ENCODE assay signal across 1 cellular context in genomic region chr17:45227631-45228120, GRCh38.
TF ChIP-seq lines count a peak whose summit lies in the region.

No MANE protein-coding gene starts in this region.

TF ChIP-seq in K562, 482 proteins besides CTCF, POLR2A, EP300 and RAD21:
- TF ChIP-seq, protein P1, sequence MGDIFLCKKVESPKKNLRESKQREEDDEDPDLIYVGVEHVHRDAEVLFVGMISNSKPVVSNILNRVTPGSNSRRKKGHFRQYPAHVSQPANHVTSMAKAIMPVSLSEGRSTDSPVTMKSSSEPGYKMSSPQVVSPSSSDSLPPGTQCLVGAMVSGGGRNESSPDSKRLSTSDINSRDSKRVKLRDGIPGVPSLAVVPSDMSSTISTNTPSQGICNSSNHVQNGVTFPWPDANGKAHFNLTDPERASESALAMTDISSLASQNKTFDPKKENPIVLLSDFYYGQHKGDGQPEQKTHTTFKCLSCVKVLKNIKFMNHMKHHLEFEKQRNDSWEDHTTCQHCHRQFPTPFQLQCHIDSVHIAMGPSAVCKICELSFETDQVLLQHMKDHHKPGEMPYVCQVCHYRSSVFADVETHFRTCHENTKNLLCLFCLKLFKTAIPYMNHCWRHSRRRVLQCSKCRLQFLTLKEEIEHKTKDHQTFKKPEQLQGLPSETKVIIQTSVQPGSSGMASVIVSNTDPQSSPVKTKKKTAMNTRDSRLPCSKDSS (IDR thresholded peaks at IDR 0.05; ENCODE audit: low read depth, partially characterized antibody): no peak
- TF ChIP-seq MCM2 (IDR thresholded peaks at IDR 0.05; ENCODE audit: low read depth) (no peak), CHD2 (IDR thresholded peaks at IDR 0.05; ENCODE audit: low read depth, low read length) (no peak), BCOR (IDR thresholded peaks at IDR 0.05) (peak; percentile 91), HINFP (tag; conservative IDR thresholded peaks at IDR 0.05; ENCODE audit: low read depth) (no peak), RBM25 (IDR thresholded peaks at IDR 0.05; ENCODE audit: low read depth, low read length, severe bottlenecking) (peak; percentile 91), RHOXF2B (CRISPR knock-in tag; conservative IDR thresholded peaks at IDR 0.05) (no peak), MAZ (CRISPR knock-in tag; conservative IDR thresholded peaks at IDR 0.05 in 1 of 2, IDR thresholded peaks at IDR 0.05 in 1 of 2) (no peak), THAP7 (CRISPR knock-in tag; IDR thresholded peaks at IDR 0.05) (no peak), TBP (optimal IDR thresholded peaks at IDR 0.05; ENCODE audit: low read depth, low read length) (no peak), PTBP1 (IDR thresholded peaks at IDR 0.05; ENCODE audit: low read depth, low read length) (peak; percentile 82; the same call in 1 of the 2 replicates), BRD4 (IDR thresholded peaks at IDR 0.05) (no peak), HDAC1 (IDR thresholded peaks at IDR 0.05) (no peak), KDM1A (IDR thresholded peaks at IDR 0.05) (peak; percentile 72 to 78), ZNF695 (CRISPR knock-in tag; IDR thresholded peaks at IDR 0.05) (no peak), RCOR1 (IDR thresholded peaks at IDR 0.05; ENCODE audit: borderline replicate concordance in 1 of 2, low read depth in 2 of 2, low read length in 2 of 2) (0 out of 4 replicates have a peak, but pooled peaks of 1 of the 2 experiments have one; percentile 22), ZNF76 (CRISPR knock-in tag; IDR thresholded peaks at IDR 0.05; ENCODE audit: borderline replicate concordance) (no peak), RBFOX2 (IDR thresholded peaks at IDR 0.05; ENCODE audit: low read depth, low read length) (no peak), GTF2B (IDR thresholded peaks at IDR 0.05; ENCODE audit: extremely low read depth, insufficient read length) (no peak), GTF3C2 (IDR thresholded peaks at IDR 0.05; ENCODE audit: borderline replicate concordance, extremely low read depth, insufficient read length) (no peak), SPI1 (IDR thresholded peaks at IDR 0.05; ENCODE audit: borderline replicate concordance, low read depth, low read length) (no peak), ZNF79 (CRISPR knock-in tag; IDR thresholded peaks at IDR 0.05; ENCODE audit: low read depth) (no peak), MAFF (IDR thresholded peaks at IDR 0.05; ENCODE audit: low read length) (no peak), NUFIP1 (IDR thresholded peaks at IDR 0.05; ENCODE audit: partially characterized antibody) (no peak), ZNF121 (CRISPR knock-in tag; conservative IDR thresholded peaks at IDR 0.05) (no peak)
- TF ChIP-seq, protein P2, sequence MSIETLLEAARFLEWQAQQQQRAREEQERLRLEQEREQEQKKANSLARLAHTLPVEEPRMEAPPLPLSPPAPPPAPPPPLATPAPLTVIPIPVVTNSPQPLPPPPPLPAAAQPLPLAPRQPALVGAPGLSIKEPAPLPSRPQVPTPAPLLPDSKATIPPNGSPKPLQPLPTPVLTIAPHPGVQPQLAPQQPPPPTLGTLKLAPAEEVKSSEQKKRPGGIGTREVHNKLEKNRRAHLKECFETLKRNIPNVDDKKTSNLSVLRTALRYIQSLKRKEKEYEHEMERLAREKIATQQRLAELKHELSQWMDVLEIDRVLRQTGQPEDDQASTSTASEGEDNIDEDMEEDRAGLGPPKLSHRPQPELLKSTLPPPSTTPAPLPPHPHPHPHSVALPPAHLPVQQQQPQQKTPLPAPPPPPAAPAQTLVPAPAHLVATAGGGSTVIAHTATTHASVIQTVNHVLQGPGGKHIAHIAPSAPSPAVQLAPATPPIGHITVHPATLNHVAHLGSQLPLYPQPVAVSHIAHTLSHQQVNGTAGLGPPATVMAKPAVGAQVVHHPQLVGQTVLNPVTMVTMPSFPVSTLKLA (conservative IDR thresholded peaks at IDR 0.05): no peak
- TF ChIP-seq, protein P3, sequence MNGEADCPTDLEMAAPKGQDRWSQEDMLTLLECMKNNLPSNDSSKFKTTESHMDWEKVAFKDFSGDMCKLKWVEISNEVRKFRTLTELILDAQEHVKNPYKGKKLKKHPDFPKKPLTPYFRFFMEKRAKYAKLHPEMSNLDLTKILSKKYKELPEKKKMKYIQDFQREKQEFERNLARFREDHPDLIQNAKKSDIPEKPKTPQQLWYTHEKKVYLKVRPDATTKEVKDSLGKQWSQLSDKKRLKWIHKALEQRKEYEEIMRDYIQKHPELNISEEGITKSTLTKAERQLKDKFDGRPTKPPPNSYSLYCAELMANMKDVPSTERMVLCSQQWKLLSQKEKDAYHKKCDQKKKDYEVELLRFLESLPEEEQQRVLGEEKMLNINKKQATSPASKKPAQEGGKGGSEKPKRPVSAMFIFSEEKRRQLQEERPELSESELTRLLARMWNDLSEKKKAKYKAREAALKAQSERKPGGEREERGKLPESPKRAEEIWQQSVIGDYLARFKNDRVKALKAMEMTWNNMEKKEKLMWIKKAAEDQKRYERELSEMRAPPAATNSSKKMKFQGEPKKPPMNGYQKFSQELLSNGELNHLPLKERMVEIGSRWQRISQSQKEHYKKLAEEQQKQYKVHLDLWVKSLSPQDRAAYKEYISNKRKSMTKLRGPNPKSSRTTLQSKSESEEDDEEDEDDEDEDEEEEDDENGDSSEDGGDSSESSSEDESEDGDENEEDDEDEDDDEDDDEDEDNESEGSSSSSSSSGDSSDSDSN (IDR thresholded peaks at IDR 0.05; ENCODE audit: borderline replicate concordance in 1 of 2, low read depth in 2 of 2, low read length in 2 of 2): no peak
- TF ChIP-seq, protein P4, sequence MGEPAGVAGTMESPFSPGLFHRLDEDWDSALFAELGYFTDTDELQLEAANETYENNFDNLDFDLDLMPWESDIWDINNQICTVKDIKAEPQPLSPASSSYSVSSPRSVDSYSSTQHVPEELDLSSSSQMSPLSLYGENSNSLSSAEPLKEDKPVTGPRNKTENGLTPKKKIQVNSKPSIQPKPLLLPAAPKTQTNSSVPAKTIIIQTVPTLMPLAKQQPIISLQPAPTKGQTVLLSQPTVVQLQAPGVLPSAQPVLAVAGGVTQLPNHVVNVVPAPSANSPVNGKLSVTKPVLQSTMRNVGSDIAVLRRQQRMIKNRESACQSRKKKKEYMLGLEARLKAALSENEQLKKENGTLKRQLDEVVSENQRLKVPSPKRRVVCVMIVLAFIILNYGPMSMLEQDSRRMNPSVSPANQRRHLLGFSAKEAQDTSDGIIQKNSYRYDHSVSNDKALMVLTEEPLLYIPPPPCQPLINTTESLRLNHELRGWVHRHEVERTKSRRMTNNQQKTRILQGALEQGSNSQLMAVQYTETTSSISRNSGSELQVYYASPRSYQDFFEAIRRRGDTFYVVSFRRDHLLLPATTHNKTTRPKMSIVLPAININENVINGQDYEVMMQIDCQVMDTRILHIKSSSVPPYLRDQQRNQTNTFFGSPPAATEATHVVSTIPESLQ (CRISPR knock-in tag; IDR thresholded peaks at IDR 0.05): no peak
- TF ChIP-seq, protein P5, sequence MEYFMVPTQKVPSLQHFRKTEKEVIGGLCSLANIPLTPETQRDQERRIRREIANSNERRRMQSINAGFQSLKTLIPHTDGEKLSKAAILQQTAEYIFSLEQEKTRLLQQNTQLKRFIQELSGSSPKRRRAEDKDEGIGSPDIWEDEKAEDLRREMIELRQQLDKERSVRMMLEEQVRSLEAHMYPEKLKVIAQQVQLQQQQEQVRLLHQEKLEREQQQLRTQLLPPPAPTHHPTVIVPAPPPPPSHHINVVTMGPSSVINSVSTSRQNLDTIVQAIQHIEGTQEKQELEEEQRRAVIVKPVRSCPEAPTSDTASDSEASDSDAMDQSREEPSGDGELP (CRISPR knock-in tag; IDR thresholded peaks at IDR 0.05; ENCODE audit: borderline replicate concordance): 0 out of 2 replicates have a peak, but pooled peaks have one; percentile 16
